In genomic region chr17:43713494-43714162, GRCh38 we compare ENCODE assay signal across 10 cellular contexts. TPM values are rescaled to one million over a fixed set of nuclear protein-coding genes. Genes with fewer than 3 reads are reported as not detected.
DNase-seq lines count a peak whose midpoint lies in the region; ATAC-seq and TF ChIP-seq lines count a peak whose summit lies in the region.
"Had no signal": no experiment of that assay in that cellular context is flagged by ENCODE, and none has a peak within 500 bp of the region (broad histone marks: within the 10 kb centered on the region; RNA-seq: fewer than 3 reads in every experiment).

No MANE protein-coding gene starts in this region.

- H3K4me3 ChIP-seq in CD4-positive, alpha-beta memory T cell (ENCODE audit: low read length in 2 of 2) = no peak overlapping the region
- peak overlapping the region; percentile 71 for H3K4me3 ChIP-seq in HUES48 (ENCODE audit: low read depth, low read length)

- peaks cover 18% of the 10 kb centered on the region for H3K27me3 ChIP-seq in CD4-positive, alpha-beta memory T cell (ENCODE audit: insufficient read depth, low read length)
- peaks cover 37% of the 10 kb centered on the region for H3K27me3 ChIP-seq in HUES48 (ENCODE audit: control insufficient read depth, insufficient read depth, low read length)

- no peak overlapping the region for H3K9ac ChIP-seq in HUES48 (ENCODE audit: low read depth, low read length)

- DNase-seq in CD4-positive, alpha-beta memory T cell = no peak
- peak; percentile 15 for DNase-seq in activated T-helper 2 cell treated with anti-CD3 and anti-CD28 coated beads, Interferon-gamma antibody, Interleukin-2, Interleukin-4, amounts not matched to agents 10 μg/mL and 5 μg/mL and 100 μg/mL, durations not matched to agents 14 hours and 24 hours and 36 hours (ENCODE audit: low spot score)
- DNase-seq in left cardiac atrium (peak; percentile 55), putamen (ENCODE audit: low spot score) (peak; percentile 28), erythroblast (lab: John Stamatoyannopoulos, UW) (no peak), foreskin melanocyte (no peak)

- POLR2A ChIA-PET in CD4-positive, alpha-beta memory T cell (lab: Charles Lee; ENCODE audit: partially characterized antibody) = interaction anchor here (1.9 kb wide), 1 partner anchor 12 kb away, joined by 4 read pairs; no protein-coding TSS in a partner anchor

- no peak overlapping the region for H3K27ac Mint-ChIP-seq in CD4-positive, alpha-beta memory T cell
- no peak overlapping the region for H3K27ac Mint-ChIP-seq in activated T-helper 2 cell treated with anti-CD3 and anti-CD28 coated beads, Interferon-gamma antibody, Interleukin-2, Interleukin-4, amounts not matched to agents 10 μg/mL and 5 μg/mL and 100 μg/mL, durations not matched to agents 14 hours and 24 hours and 36 hours

- H3K9me3 ChIP-seq in CD4-positive, alpha-beta memory T cell (ENCODE audit: control insufficient read depth in 1 of 2, low read length in 2 of 2) = no peaks in the 10 kb centered on the region
- H3K9me3 ChIP-seq in HUES48 (ENCODE audit: control insufficient read depth, insufficient read depth, low read length) = no peaks in the 10 kb centered on the region

- CTCF ChIA-PET in CD4-positive, alpha-beta memory T cell (lab: Charles Lee; ENCODE audit: partially characterized antibody) = interaction anchor here (0.9 kb wide), 2 partner anchors 12 to 46 kb away, joined by 3 read pairs; no protein-coding TSS in a partner anchor

- peaks cover 39 to 42% of the 10 kb centered on the region in 2 donors for H3K27me3 Mint-ChIP-seq in CD4-positive, alpha-beta memory T cell
- peaks cover 24% of the 10 kb centered on the region for H3K27me3 Mint-ChIP-seq in activated T-helper 2 cell treated with anti-CD3 and anti-CD28 coated beads, Interferon-gamma antibody, Interleukin-2, Interleukin-4, amounts not matched to agents 10 μg/mL and 5 μg/mL and 100 μg/mL, durations not matched to agents 14 hours and 24 hours and 36 hours (ENCODE audit: low read depth)

- ATAC-seq in left cardiac atrium (peak; percentile 80 to 85), GM21381 (IDR thresholded peaks at IDR 0.05; ENCODE audit: unreplicated experiment) (no peak)

- no peaks in the 10 kb centered on the region for H3K36me3 Mint-ChIP-seq in CD4-positive, alpha-beta memory T cell
- peaks cover 5% of the 10 kb centered on the region for H3K36me3 Mint-ChIP-seq in activated T-helper 2 cell treated with anti-CD3 and anti-CD28 coated beads, Interferon-gamma antibody, Interleukin-2, Interleukin-4, amounts not matched to agents 10 μg/mL and 5 μg/mL and 100 μg/mL, durations not matched to agents 14 hours and 24 hours and 36 hours (ENCODE audit: low read depth)

- TF ChIP-seq POLR2A in erythroblast (IDR thresholded peaks at IDR 0.05; ENCODE audit: low read length) = no peak

- H3K4me3 Mint-ChIP-seq in CD4-positive, alpha-beta memory T cell = peak overlapping the region; percentile 53 to 73 (median 66)
- H3K4me3 Mint-ChIP-seq in activated T-helper 2 cell treated with anti-CD3 and anti-CD28 coated beads, Interferon-gamma antibody, Interleukin-2, Interleukin-4, amounts not matched to agents 10 μg/mL and 5 μg/mL and 100 μg/mL, durations not matched to agents 14 hours and 24 hours and 36 hours (ENCODE audit: low read depth) = peak overlapping the region; percentile 71

- no peaks in the 10 kb centered on the region for H3K36me3 ChIP-seq in CD4-positive, alpha-beta memory T cell (ENCODE audit: insufficient read depth, low read length)
- no peaks in the 10 kb centered on the region for H3K36me3 ChIP-seq in HUES48 (ENCODE audit: control insufficient read depth, insufficient read depth, low read length)

- no peaks in the 10 kb centered on the region for H3K9me3 Mint-ChIP-seq in CD4-positive, alpha-beta memory T cell
- H3K9me3 Mint-ChIP-seq in activated T-helper 2 cell treated with anti-CD3 and anti-CD28 coated beads, Interferon-gamma antibody, Interleukin-2, Interleukin-4, amounts not matched to agents 10 μg/mL and 5 μg/mL and 100 μg/mL, durations not matched to agents 14 hours and 24 hours and 36 hours = no peaks in the 10 kb centered on the region

- H3K27ac ChIP-seq in CD4-positive, alpha-beta memory T cell (ENCODE audit: low read depth, low read length) = no peak overlapping the region
- no peak overlapping the region for H3K27ac ChIP-seq in HUES48 (ENCODE audit: low read depth, low read length)

- intact Hi-C loops in CD4-positive, alpha-beta memory T cell (cut with micrococcal nuclease) = no loop called here
- intact Hi-C loops in activated T-helper 2 cell treated with anti-CD3 and anti-CD28 coated beads, Interferon-gamma antibody, Interleukin-2, Interleukin-4, amounts not matched to agents 10 μg/mL and 5 μg/mL and 100 μg/mL, durations not matched to agents 14 hours and 24 hours and 36 hours (cut with micrococcal nuclease) = no loop called here
- intact Hi-C loops in left cardiac atrium (cut with DNase I) = no loop called here

- peaks cover 14% of the 10 kb centered on the region for H3K4me1 ChIP-seq in CD4-positive, alpha-beta memory T cell (ENCODE audit: insufficient read depth, low read length)
- peaks cover 14% of the 10 kb centered on the region; the same call in 1 of the 2 replicates for H3K4me1 ChIP-seq in HUES48 (ENCODE audit: control insufficient read depth, insufficient read depth, low read length)

- peaks cover 8 to 15% (median 13%) of the 10 kb centered on the region in 4 donors for H3K4me1 Mint-ChIP-seq in CD4-positive, alpha-beta memory T cell
- peaks cover 12% of the 10 kb centered on the region for H3K4me1 Mint-ChIP-seq in activated T-helper 2 cell treated with anti-CD3 and anti-CD28 coated beads, Interferon-gamma antibody, Interleukin-2, Interleukin-4, amounts not matched to agents 10 μg/mL and 5 μg/mL and 100 μg/mL, durations not matched to agents 14 hours and 24 hours and 36 hours (ENCODE audit: low read depth)

RNA-seq across cellular contexts. Expression of gene SOST, which starts 45.0 kb away (rescaled TPM):
- total RNA-seq in CD4-positive, alpha-beta memory T cell = not detected
- polyA plus RNA-seq in CD4-positive, alpha-beta memory T cell = not detected
- total RNA-seq in activated T-helper 2 cell treated with anti-CD3 and anti-CD28 coated beads, Interferon-gamma antibody, Interleukin-2, Interleukin-4, amounts not matched to agents 10 μg/mL and 5 μg/mL and 100 μg/mL, durations not matched to agents 14 hours and 24 hours and 36 hours = not detected in 2 replicates
- total RNA-seq in left cardiac atrium = not detected
- total RNA-seq: HT1080, renal cortical epithelial cell had no signal

RNA-seq across cellular contexts. Expression of gene MEOX1, which starts 51.9 kb away (rescaled TPM):
- 1 to 10 TPM; 1.7 to 2.1 TPM for total RNA-seq in CD4-positive, alpha-beta memory T cell
- polyA plus RNA-seq in CD4-positive, alpha-beta memory T cell = 1 to 10 TPM; 5.1 to 8.4 TPM
- total RNA-seq in activated T-helper 2 cell treated with anti-CD3 and anti-CD28 coated beads, Interferon-gamma antibody, Interleukin-2, Interleukin-4, amounts not matched to agents 10 μg/mL and 5 μg/mL and 100 μg/mL, durations not matched to agents 14 hours and 24 hours and 36 hours = 1.4 and 1.8 TPM in 2 replicates
- total RNA-seq in left cardiac atrium = 10 to 100 TPM in 1 of 2 donors, 1 to 10 TPM in 1; 9.4 to 25.6 TPM
- total RNA-seq: HT1080, renal cortical epithelial cell had no signal

Comparison
In these comparisons a context has a peak if more than half of its experiments do, and no peak if none do; other contexts are left out.
1. DNase-seq: peak in activated T-helper 2 cell treated with anti-CD3 and anti-CD28 coated beads, Interferon-gamma antibody, Interleukin-2, Interleukin-4, amounts not matched to agents 10 μg/mL and 5 μg/mL and 100 μg/mL, durations not matched to agents 14 hours and 24 hours and 36 hours (single experiment), left cardiac atrium (single experiment) and putamen (single experiment); none in CD4-positive, alpha-beta memory T cell (0 of 5), erythroblast (0 of 2) and foreskin melanocyte (single experiment).